In genomic region chr5:42654645-42655044, GRCh38 we compare ENCODE assay signal across 29 cellular contexts.
"Had no signal": no experiment of that assay in that cellular context is flagged by ENCODE, and none has a peak within 500 bp of the region (broad histone marks: within the 10 kb centered on the region; RNA-seq: fewer than 3 reads in every experiment).

No MANE protein-coding gene starts in this region.

- H3K9me3 ChIP-seq: neutrophil, pancreas, prostate gland, spleen, suprapubic skin, testis, tibial artery, transverse colon, upper lobe of right lung, uterus had no signal

- H3K4me2 ChIP-seq: smooth muscle cell had no signal

- H3K36me3 ChIP-seq: neutrophil, pancreas, prostate gland, spleen, suprapubic skin, tibial artery, transverse colon, upper lobe of right lung, uterus had no signal

- ATAC-seq: naive thymus-derived CD8-positive, alpha-beta T cell; natural killer cell treated with Interleukin-12 subunit alpha and Interleukin-12 subunit beta and Interleukin-15 and Interleukin-18, amount 100 ng/mL, for 72 hours; pancreas; right cardiac atrium; sciatic nerve; stimulated activated memory B cell treated with anti-CD40 and anti-IgM and Interleukin-4, amounts not matched to agents 10 μg/mL and 1 μg/mL and 100 μg/mL, for 72 hours; stimulated activated naive CD8-positive, alpha-beta T cell treated with anti-CD3 and anti-CD28 coated beads, Interleukin-15, amount 100 ng/mL, for 72 hours; stimulated activated naive CD8-positive, alpha-beta T cell treated with anti-CD3 and anti-CD28 coated beads, Interleukin-15, Interleukin-2, amounts not matched to agents 100 U/mL and 50 U/mL, for 24 hours; upper lobe of right lung had no signal

- H3K4me1 ChIP-seq: pancreas, prostate gland, testis, uterus had no signal

- H3K27ac ChIP-seq: neutrophil, pancreas, prostate gland, skin epidermis, suprapubic skin, testis, tibial artery, transverse colon, upper lobe of right lung, uterus had no signal

- H3K4me3 ChIP-seq: pancreas, prostate gland, skin epidermis, smooth muscle cell, spleen, suprapubic skin, testis, tibial artery, transverse colon, upper lobe of right lung, uterus had no signal

- H3K27me3 ChIP-seq: neutrophil, pancreas, spleen, suprapubic skin, testis, tibial artery, transverse colon, upper lobe of right lung, uterus had no signal

- DNase-seq: naive thymus-derived CD8-positive, alpha-beta T cell; nephron progenitor cell; nucleus accumbens; pancreas; retina; right cardiac atrium; spleen; stimulated activated CD4-positive, alpha-beta T cell treated with anti-CD3 and anti-CD28 coated beads, Interleukin-12 subunit alpha, Interleukin-12 subunit beta, amount 100 ng/mL, for 4 hours; stimulated activated CD4-positive, alpha-beta T cell treated with anti-CD3 and anti-CD28 coated beads, Interleukin-1b, Interleukin-23, amount 100 ng/mL, for 48 hours; stimulated activated CD4-positive, alpha-beta T cell treated with anti-CD3 and anti-CD28 coated beads, Interleukin-4, amount 100 ng/mL, for 1 hour; stimulated activated CD4-positive, alpha-beta T cell treated with anti-CD3 and anti-CD28 coated beads, Interleukin-4, amount 100 ng/mL, for 4 hours; stimulated activated CD8-positive, alpha-beta memory T cell treated with anti-CD3 and anti-CD28 coated beads, Interleukin-4, amount 100 ng/mL, for 48 hours; stimulated activated naive CD4-positive, alpha-beta T cell; stimulated activated naive CD8-positive, alpha-beta T cell treated with anti-CD3 and anti-CD28 coated beads, Interleukin-15, amount 100 ng/mL, for 72 hours; stimulated activated naive CD8-positive, alpha-beta T cell treated with anti-CD3 and anti-CD28 coated beads, Interleukin-15, Interleukin-2, amounts not matched to agents 100 U/mL and 50 U/mL, for 24 hours; substantia nigra; testis; tibial artery; transverse colon; upper lobe of right lung; uterus had no signal
